1 cellular context compared by ENCODE assay signal in the genomic region with DNA sequence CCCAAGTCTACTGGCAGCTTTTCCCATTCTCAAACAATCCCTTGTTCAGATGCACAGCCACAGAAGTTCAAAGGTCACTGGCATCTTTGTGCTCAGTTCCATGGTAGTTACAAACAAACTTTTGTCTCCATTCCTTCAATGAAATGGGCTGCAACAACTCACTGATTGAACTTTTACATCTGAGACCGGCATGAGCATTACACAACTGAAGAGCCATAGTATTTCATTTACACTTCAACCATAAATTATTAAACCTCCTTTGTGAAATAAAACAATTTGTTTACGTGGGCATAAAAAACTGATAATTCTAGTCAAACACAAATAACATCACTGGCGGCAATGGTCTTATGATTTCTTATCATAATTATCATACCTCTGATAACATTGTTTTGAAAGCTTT.
TF ChIP-seq lines count a peak whose summit lies in the region.

No MANE protein-coding gene starts in this region.

TF ChIP-seq in HepG2, 621 proteins besides CTCF, POLR2A, EP300 and RAD21 (continued from another document and continues in another):
- TF ChIP-seq FOXA3 (CRISPR knock-in tag; IDR thresholded peaks at IDR 0.05) (peak; percentile 69), ZKSCAN1 (IDR thresholded peaks at IDR 0.05; ENCODE audit: low read length) (no peak), ZNF256 (CRISPR knock-in tag; conservative IDR thresholded peaks at IDR 0.05) (no peak), ZNF660 (CRISPR knock-in tag; IDR thresholded peaks at IDR 0.05; ENCODE audit: borderline replicate concordance, low read depth) (no peak), KLF13 (CRISPR knock-in tag; IDR thresholded peaks at IDR 0.05) (no peak), ZNF205 (CRISPR knock-in tag; IDR thresholded peaks at IDR 0.05) (0 out of 2 replicates have a peak, but pooled peaks have one; percentile 24), SP1 (IDR thresholded peaks at IDR 0.05) (no peak), SP1 (CRISPR knock-in tag; IDR thresholded peaks at IDR 0.05) (no peak), CBX1 (IDR thresholded peaks at IDR 0.05; ENCODE audit: low read depth) (no peak), SMARCC2 (IDR thresholded peaks at IDR 0.05) (no peak), YY1 (IDR thresholded peaks at IDR 0.05; ENCODE audit: insufficient read depth, insufficient replicate concordance, low read depth, low read length) (no peak), ZNF7 (CRISPR knock-in tag; IDR thresholded peaks at IDR 0.05) (0 out of 2 replicates have a peak, but pooled peaks have one; percentile 18), SETDB1 (CRISPR knock-in tag; IDR thresholded peaks at IDR 0.05; ENCODE audit: borderline replicate concordance) (no peak), ZNF562 (CRISPR knock-in tag; IDR thresholded peaks at IDR 0.05; ENCODE audit: borderline replicate concordance) (no peak), CCDC6 (CRISPR knock-in tag; IDR thresholded peaks at IDR 0.05) (no peak), MATR3 (CRISPR knock-in tag; IDR thresholded peaks at IDR 0.05) (no peak), ARNT (IDR thresholded peaks at IDR 0.05) (no peak), PRPF4 (IDR thresholded peaks at IDR 0.05; ENCODE audit: low read depth, low read length, poor library complexity, severe bottlenecking) (no peak), ZNF10 (CRISPR knock-in tag; IDR thresholded peaks at IDR 0.05; ENCODE audit: borderline replicate concordance, low read depth) (no peak), PCBP1 (IDR thresholded peaks at IDR 0.05; ENCODE audit: borderline replicate concordance, low read depth, low read length) (no peak), HES4 (CRISPR knock-in tag; IDR thresholded peaks at IDR 0.05; ENCODE audit: borderline replicate concordance) (no peak), ZNF143 (CRISPR knock-in tag; IDR thresholded peaks at IDR 0.05) (no peak), ZSCAN31 (CRISPR knock-in tag; IDR thresholded peaks at IDR 0.05; ENCODE audit: low read depth) (no peak), NFYB (CRISPR knock-in tag; IDR thresholded peaks at IDR 0.05) (no peak), DNMT3B (CRISPR knock-in tag; conservative IDR thresholded peaks at IDR 0.05) (no peak), KLF15 (CRISPR knock-in tag; IDR thresholded peaks at IDR 0.05; ENCODE audit: borderline replicate concordance) (no peak), RNF2 (conservative IDR thresholded peaks at IDR 0.05; ENCODE audit: low read depth) (no peak), ZFP37 (CRISPR knock-in tag; IDR thresholded peaks at IDR 0.05; ENCODE audit: borderline replicate concordance) (no peak), ZNF598 (CRISPR knock-in tag; IDR thresholded peaks at IDR 0.05; ENCODE audit: borderline replicate concordance) (no peak), NFYC (CRISPR knock-in tag; IDR thresholded peaks at IDR 0.05) (no peak), CHD2 (IDR thresholded peaks at IDR 0.05; ENCODE audit: low read depth, low read length) (no peak), THYN1 (CRISPR knock-in tag; IDR thresholded peaks at IDR 0.05; ENCODE audit: borderline replicate concordance, low read depth) (no peak), NR3C1 (CRISPR knock-in tag; IDR thresholded peaks at IDR 0.05) (no peak), ZNF775 (CRISPR knock-in tag; IDR thresholded peaks at IDR 0.05; ENCODE audit: borderline replicate concordance) (no peak), ZBTB1 (CRISPR knock-in tag; IDR thresholded peaks at IDR 0.05; ENCODE audit: borderline replicate concordance) (no peak), ZNF180 (CRISPR knock-in tag; IDR thresholded peaks at IDR 0.05; ENCODE audit: borderline replicate concordance, low read depth) (no peak), ATM (IDR thresholded peaks at IDR 0.05; ENCODE audit: borderline replicate concordance) (no peak), SSRP1 (CRISPR knock-in tag; IDR thresholded peaks at IDR 0.05) (no peak), NBN (conservative IDR thresholded peaks at IDR 0.05) (no peak), TBX3 (IDR thresholded peaks at IDR 0.05; ENCODE audit: borderline replicate concordance) (no peak), ZNF138 (CRISPR knock-in tag; IDR thresholded peaks at IDR 0.05; ENCODE audit: low read depth) (no peak), SMYD3 (CRISPR knock-in tag; IDR thresholded peaks at IDR 0.05) (no peak), ZNF878 (CRISPR knock-in tag; IDR thresholded peaks at IDR 0.05) (no peak), DPF2 (CRISPR knock-in tag; IDR thresholded peaks at IDR 0.05; ENCODE audit: borderline replicate concordance, low read depth) (no peak), RARA (CRISPR knock-in tag; IDR thresholded peaks at IDR 0.05) (peak; percentile 64), IKZF4 (CRISPR knock-in tag; IDR thresholded peaks at IDR 0.05; ENCODE audit: borderline replicate concordance, low read depth, not compliant biosample characterization) (no peak)
- TF ChIP-seq, protein P1, sequence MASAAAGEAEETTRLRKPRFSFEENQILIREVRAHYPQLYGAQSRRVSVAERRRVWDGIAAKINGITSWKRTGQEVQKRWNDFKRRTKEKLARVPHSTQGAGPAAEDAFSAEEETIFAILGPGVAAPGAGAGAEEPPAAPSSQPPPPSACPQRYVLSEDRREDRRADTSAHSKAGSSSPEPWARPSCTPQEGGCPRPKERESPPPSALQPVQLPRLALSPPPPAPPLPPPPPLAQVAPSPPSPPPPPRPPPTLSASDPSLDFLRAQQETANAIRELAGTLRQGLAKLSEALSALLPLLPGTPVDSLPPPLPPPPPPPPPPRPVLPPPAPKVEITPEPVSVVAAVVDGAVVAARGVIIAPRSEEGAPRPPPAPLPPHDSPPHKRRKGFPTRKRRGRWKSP (CRISPR knock-in tag; IDR thresholded peaks at IDR 0.05): no peak
- TF ChIP-seq, protein P2, sequence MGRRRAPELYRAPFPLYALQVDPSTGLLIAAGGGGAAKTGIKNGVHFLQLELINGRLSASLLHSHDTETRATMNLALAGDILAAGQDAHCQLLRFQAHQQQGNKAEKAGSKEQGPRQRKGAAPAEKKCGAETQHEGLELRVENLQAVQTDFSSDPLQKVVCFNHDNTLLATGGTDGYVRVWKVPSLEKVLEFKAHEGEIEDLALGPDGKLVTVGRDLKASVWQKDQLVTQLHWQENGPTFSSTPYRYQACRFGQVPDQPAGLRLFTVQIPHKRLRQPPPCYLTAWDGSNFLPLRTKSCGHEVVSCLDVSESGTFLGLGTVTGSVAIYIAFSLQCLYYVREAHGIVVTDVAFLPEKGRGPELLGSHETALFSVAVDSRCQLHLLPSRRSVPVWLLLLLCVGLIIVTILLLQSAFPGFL (CRISPR knock-in tag; IDR thresholded peaks at IDR 0.05): no peak
- TF ChIP-seq, protein P3, sequence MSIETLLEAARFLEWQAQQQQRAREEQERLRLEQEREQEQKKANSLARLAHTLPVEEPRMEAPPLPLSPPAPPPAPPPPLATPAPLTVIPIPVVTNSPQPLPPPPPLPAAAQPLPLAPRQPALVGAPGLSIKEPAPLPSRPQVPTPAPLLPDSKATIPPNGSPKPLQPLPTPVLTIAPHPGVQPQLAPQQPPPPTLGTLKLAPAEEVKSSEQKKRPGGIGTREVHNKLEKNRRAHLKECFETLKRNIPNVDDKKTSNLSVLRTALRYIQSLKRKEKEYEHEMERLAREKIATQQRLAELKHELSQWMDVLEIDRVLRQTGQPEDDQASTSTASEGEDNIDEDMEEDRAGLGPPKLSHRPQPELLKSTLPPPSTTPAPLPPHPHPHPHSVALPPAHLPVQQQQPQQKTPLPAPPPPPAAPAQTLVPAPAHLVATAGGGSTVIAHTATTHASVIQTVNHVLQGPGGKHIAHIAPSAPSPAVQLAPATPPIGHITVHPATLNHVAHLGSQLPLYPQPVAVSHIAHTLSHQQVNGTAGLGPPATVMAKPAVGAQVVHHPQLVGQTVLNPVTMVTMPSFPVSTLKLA (IDR thresholded peaks at IDR 0.05): no peak
- TF ChIP-seq, protein P4, sequence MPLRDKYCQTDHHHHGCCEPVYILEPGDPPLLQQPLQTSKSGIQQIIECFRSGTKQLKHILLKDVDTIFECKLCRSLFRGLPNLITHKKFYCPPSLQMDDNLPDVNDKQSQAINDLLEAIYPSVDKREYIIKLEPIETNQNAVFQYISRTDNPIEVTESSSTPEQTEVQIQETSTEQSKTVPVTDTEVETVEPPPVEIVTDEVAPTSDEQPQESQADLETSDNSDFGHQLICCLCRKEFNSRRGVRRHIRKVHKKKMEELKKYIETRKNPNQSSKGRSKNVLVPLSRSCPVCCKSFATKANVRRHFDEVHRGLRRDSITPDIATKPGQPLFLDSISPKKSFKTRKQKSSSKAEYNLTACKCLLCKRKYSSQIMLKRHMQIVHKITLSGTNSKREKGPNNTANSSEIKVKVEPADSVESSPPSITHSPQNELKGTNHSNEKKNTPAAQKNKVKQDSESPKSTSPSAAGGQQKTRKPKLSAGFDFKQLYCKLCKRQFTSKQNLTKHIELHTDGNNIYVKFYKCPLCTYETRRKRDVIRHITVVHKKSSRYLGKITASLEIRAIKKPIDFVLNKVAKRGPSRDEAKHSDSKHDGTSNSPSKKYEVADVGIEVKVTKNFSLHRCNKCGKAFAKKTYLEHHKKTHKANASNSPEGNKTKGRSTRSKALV (CRISPR knock-in tag; IDR thresholded peaks at IDR 0.05): no peak
- TF ChIP-seq, protein P5, sequence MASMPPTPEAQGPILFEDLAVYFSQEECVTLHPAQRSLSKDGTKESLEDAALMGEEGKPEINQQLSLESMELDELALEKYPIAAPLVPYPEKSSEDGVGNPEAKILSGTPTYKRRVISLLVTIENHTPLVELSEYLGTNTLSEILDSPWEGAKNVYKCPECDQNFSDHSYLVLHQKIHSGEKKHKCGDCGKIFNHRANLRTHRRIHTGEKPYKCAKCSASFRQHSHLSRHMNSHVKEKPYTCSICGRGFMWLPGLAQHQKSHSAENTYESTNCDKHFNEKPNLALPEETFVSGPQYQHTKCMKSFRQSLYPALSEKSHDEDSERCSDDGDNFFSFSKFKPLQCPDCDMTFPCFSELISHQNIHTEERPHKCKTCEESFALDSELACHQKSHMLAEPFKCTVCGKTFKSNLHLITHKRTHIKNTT (CRISPR knock-in tag; IDR thresholded peaks at IDR 0.05): no peak
- TF ChIP-seq, protein P6, sequence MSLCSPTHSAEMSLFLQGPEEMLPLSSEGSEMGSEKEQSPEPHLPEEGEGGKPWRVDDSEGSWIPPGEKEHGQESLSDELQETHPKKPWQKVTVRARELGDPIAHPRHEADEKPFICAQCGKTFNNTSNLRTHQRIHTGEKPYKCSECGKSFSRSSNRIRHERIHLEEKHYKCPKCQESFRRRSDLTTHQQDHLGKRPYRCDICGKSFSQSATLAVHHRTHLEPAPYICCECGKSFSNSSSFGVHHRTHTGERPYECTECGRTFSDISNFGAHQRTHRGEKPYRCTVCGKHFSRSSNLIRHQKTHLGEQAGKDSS (CRISPR knock-in tag; IDR thresholded peaks at IDR 0.05; ENCODE audit: borderline replicate concordance, low read depth): no peak
- TF ChIP-seq, protein P7, sequence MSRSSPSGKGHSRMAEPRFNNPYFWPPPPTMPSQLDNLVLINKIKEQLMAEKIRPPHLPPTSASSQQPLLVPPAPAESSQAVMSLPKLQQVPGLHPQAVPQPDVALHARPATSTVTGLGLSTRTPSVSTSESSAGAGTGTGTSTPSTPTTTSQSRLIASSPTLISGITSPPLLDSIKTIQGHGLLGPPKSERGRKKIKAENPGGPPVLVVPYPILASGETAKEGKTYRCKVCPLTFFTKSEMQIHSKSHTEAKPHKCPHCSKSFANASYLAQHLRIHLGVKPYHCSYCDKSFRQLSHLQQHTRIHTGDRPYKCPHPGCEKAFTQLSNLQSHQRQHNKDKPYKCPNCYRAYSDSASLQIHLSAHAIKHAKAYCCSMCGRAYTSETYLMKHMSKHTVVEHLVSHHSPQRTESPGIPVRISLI (CRISPR knock-in tag; IDR thresholded peaks at IDR 0.05; ENCODE audit: borderline replicate concordance): no peak
- TF ChIP-seq, protein P8, sequence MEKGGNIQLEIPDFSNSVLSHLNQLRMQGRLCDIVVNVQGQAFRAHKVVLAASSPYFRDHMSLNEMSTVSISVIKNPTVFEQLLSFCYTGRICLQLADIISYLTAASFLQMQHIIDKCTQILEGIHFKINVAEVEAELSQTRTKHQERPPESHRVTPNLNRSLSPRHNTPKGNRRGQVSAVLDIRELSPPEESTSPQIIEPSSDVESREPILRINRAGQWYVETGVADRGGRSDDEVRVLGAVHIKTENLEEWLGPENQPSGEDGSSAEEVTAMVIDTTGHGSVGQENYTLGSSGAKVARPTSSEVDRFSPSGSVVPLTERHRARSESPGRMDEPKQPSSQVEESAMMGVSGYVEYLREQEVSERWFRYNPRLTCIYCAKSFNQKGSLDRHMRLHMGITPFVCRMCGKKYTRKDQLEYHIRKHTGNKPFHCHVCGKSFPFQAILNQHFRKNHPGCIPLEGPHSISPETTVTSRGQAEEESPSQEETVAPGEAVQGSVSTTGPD (CRISPR knock-in tag; IDR thresholded peaks at IDR 0.05): no peak
- TF ChIP-seq, protein P9, sequence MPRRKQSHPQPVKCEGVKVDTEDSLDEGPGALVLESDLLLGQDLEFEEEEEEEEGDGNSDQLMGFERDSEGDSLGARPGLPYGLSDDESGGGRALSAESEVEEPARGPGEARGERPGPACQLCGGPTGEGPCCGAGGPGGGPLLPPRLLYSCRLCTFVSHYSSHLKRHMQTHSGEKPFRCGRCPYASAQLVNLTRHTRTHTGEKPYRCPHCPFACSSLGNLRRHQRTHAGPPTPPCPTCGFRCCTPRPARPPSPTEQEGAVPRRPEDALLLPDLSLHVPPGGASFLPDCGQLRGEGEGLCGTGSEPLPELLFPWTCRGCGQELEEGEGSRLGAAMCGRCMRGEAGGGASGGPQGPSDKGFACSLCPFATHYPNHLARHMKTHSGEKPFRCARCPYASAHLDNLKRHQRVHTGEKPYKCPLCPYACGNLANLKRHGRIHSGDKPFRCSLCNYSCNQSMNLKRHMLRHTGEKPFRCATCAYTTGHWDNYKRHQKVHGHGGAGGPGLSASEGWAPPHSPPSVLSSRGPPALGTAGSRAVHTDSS (CRISPR knock-in tag; conservative IDR thresholded peaks at IDR 0.05): no peak
- TF ChIP-seq, protein P10, sequence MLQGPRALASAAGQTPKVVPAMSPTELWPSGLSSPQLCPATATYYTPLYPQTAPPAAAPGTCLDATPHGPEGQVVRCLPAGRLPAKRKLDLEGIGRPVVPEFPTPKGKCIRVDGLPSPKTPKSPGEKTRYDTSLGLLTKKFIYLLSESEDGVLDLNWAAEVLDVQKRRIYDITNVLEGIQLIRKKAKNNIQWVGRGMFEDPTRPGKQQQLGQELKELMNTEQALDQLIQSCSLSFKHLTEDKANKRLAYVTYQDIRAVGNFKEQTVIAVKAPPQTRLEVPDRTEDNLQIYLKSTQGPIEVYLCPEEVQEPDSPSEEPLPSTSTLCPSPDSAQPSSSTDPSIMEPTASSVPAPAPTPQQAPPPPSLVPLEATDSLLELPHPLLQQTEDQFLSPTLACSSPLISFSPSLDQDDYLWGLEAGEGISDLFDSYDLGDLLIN (CRISPR knock-in tag; IDR thresholded peaks at IDR 0.05; ENCODE audit: borderline replicate concordance): no peak
- TF ChIP-seq, protein P11, sequence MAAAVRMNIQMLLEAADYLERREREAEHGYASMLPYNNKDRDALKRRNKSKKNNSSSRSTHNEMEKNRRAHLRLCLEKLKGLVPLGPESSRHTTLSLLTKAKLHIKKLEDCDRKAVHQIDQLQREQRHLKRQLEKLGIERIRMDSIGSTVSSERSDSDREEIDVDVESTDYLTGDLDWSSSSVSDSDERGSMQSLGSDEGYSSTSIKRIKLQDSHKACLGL (CRISPR knock-in tag; IDR thresholded peaks at IDR 0.05): no peak
